In the genomic region with DNA sequence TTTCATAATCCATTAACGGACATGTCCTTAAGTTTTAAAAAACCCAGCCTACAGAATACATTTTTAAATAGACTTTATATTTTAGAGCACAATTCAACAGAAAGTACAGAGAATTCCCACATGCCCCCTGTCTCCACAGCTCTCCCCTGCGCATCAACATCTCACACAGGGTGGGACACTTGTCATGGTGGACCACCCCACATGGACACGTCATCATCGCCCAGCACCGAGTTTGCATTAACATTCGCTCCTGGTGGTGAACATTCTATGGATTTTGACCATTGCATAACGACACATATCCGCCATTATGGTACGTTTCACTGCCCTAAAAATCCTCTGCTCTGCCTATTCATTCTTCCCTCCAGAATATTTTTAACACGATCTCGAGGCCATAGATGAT, we compare ENCODE assay signal across 17 cellular contexts. TPM values are rescaled to one million over a fixed set of nuclear protein-coding genes. Genes with fewer than 3 reads are reported as not detected.
"Had no signal": no experiment of that assay in that cellular context is flagged by ENCODE, and none has a peak within 500 bp of the region (broad histone marks: within the 10 kb centered on the region; RNA-seq: fewer than 3 reads in every experiment).

No MANE protein-coding gene starts in this region.

- H3K27ac ChIP-seq: brain microvascular endothelial cell, heart left ventricle, lower lobe of right lung, transverse colon had no signal

- H3K36me3 Mint-ChIP-seq: activated CD8-positive, alpha-beta memory T cell treated with anti-CD3 and anti-CD28 coated beads, Interleukin-2, amount 10 ng/mL, durations not matched to agents 7 days and 5 days; immature natural killer cell; T-cell had no signal

- H3K9me3 Mint-ChIP-seq: activated naive CD4-positive, alpha-beta T cell treated with anti-CD3 and anti-CD28 coated beads, Interleukin-2, amount 50 U/mL, for 72 hours; activated T-cell treated with anti-CD3 and anti-CD28 coated beads, Interleukin-2, amount 50 U/mL, for 24 hours; immature natural killer cell; T-cell had no signal

- ATAC-seq: activated CD8-positive, alpha-beta memory T cell treated with anti-CD3 and anti-CD28 coated beads, Interleukin-2, amount 10 ng/mL, durations not matched to agents 7 days and 5 days; activated naive CD4-positive, alpha-beta T cell treated with anti-CD3 and anti-CD28 coated beads, Interleukin-2, amount 50 U/mL, for 72 hours; heart left ventricle; lower lobe of right lung; stimulated activated naive CD8-positive, alpha-beta T cell treated with anti-CD3 and anti-CD28 coated beads, Interleukin-15, Interleukin-2, amounts not matched to agents 100 U/mL and 50 U/mL, for 24 hours; T-cell had no signal

- H3K27ac Mint-ChIP-seq: activated naive CD4-positive, alpha-beta T cell treated with anti-CD3 and anti-CD28 coated beads, Interleukin-2, amount 50 U/mL, for 72 hours; activated T-cell treated with anti-CD3 and anti-CD28 coated beads, Interleukin-2, amount 50 U/mL, for 24 hours; immature natural killer cell; T-cell had no signal

- H3K4me1 Mint-ChIP-seq: immature natural killer cell had no signal

- H3K9me3 ChIP-seq: heart left ventricle, lower lobe of right lung, transverse colon had no signal

- H3K4me1 ChIP-seq: lower lobe of right lung had no signal

- H3K4me3 ChIP-seq: lower lobe of right lung, transverse colon had no signal

- H3K4me3 Mint-ChIP-seq: activated CD8-positive, alpha-beta memory T cell treated with anti-CD3 and anti-CD28 coated beads, Interleukin-2, amount 10 ng/mL, durations not matched to agents 7 days and 5 days; activated T-cell treated with anti-CD3 and anti-CD28 coated beads, Interleukin-2, amount 50 U/mL, for 24 hours had no signal

- DNase-seq: activated CD4-positive, alpha-beta T cell treated with anti-CD3 and anti-CD28 coated beads, Interleukin-2, amount 50 U/mL, for 48 hours; activated CD8-positive, alpha-beta memory T cell treated with anti-CD3 and anti-CD28 coated beads, Interleukin-2, amount 10 ng/mL, durations not matched to agents 7 days and 5 days; activated T-cell treated with anti-CD3 and anti-CD28 coated beads, Interleukin-2, amount 50 U/mL, for 24 hours; amygdala; brain microvascular endothelial cell; cerebellar nuclear complex; effector CD8-positive, alpha-beta T cell; foreskin melanocyte; heart left ventricle; immature natural killer cell; lower lobe of right lung; stimulated activated CD4-positive, alpha-beta T cell treated with anti-CD3 and anti-CD28 coated beads, Interleukin-4, amount 100 ng/mL, for 4 hours; stimulated activated naive CD8-positive, alpha-beta T cell treated with anti-CD3 and anti-CD28 coated beads, Interleukin-15, Interleukin-2, amounts not matched to agents 100 U/mL and 50 U/mL, for 24 hours; T-cell; transverse colon had no signal

- H3K36me3 ChIP-seq: brain microvascular endothelial cell, heart left ventricle, lower lobe of right lung, transverse colon had no signal

RNA-seq across cellular contexts. Expression of gene KCNF1, which starts 1.1 kb away (rescaled TPM):
- total RNA-seq: activated CD8-positive, alpha-beta memory T cell treated with anti-CD3 and anti-CD28 coated beads, Interleukin-2, amount 10 ng/mL, durations not matched to agents 7 days and 5 days; activated naive CD4-positive, alpha-beta T cell treated with anti-CD3 and anti-CD28 coated beads, Interleukin-2, amount 50 U/mL, for 72 hours; lower lobe of right lung; smooth muscle cell; T-cell had no signal
- polyA plus RNA-seq: immature natural killer cell had no signal
